In genomic region chr5:6686916-6687409, GRCh38 we compare ENCODE assay signal across 9 cellular contexts. TPM values are rescaled to one million over a fixed set of nuclear protein-coding genes. Genes with fewer than 3 reads are reported as not detected.
DNase-seq lines count a peak whose midpoint lies in the region; ATAC-seq, FAIRE-seq and TF ChIP-seq lines count a peak whose summit lies in the region.
"Had no signal": no experiment of that assay in that cellular context is flagged by ENCODE, and none has a peak within 500 bp of the region (broad histone marks: within the 10 kb centered on the region; RNA-seq: fewer than 3 reads in every experiment).

No MANE protein-coding gene starts in this region.

- peak in 1 of 2 experiments; percentile 46; a peak in 3 of 6 replicates for ATAC-seq in A549
- no peak for ATAC-seq in HG03378 (IDR thresholded peaks at IDR 0.05; ENCODE audit: unreplicated experiment)

- 0 out of 3 replicates have a peak overlapping the region, but pooled peaks have one; percentile 1 for H3K4me2 ChIP-seq in A549

- H3K27me3 Mint-ChIP-seq in endodermal cell (ENCODE audit: insufficient read depth), result peaks cover 28% of the 10 kb centered on the region

- H3K4me1 Mint-ChIP-seq in endodermal cell, result no peaks in the 10 kb centered on the region

- TF ChIP-seq CTCF in A549 (IDR thresholded peaks at IDR 0.05) (no peak), endodermal cell (conservative IDR thresholded peaks at IDR 0.05) (no peak)

- H3K27ac ChIP-seq in A549, result no peak overlapping the region
- no peak overlapping the region for H3K27ac ChIP-seq in endodermal cell (ENCODE audit: low read depth, low read length)

- H3K27ac Mint-ChIP-seq in endodermal cell, result no peak overlapping the region

- POLR2A ChIA-PET in A549 (lab: Yijun Ruan, JAX), result interaction anchor here (1.2 kb wide), 1 partner anchor 54 kb away, joined by 3 read pairs; the partner anchor contains the start of genes NSUN2 and SRD5A1

- H3K4me3 ChIP-seq in A549 (no peak overlapping the region), endodermal cell (ENCODE audit: low read length) (peak overlapping the region; percentile 77)

- H3K4me3 Mint-ChIP-seq in endodermal cell, result peak overlapping the region; percentile 51

- TF ChIP-seq EP300 in A549 (IDR thresholded peaks at IDR 0.05) (no peak), Ishikawa (IDR thresholded peaks at IDR 0.05; ENCODE audit: borderline replicate concordance) (no peak)

- WGBS in A549 (ENCODE audit: missing lambda C conversion rate), result 39% methylated on average over 22 of the region's 22 CpGs
- WGBS in endodermal cell (ENCODE audit: insufficient coverage in 1 of 2, insufficient read length in 1 of 2), 2 experiments, result 2 to 7% methylated on average over 14 to 22 of the region's 22 CpGs

- TF ChIP-seq RAD21 in A549 (conservative IDR thresholded peaks at IDR 0.05 in 1 of 2, IDR thresholded peaks at IDR 0.05 in 1 of 2), result no peak
- no peak for TF ChIP-seq RAD21 in Ishikawa (IDR thresholded peaks at IDR 0.05; ENCODE audit: low read depth)

- FAIRE-seq in A549 (lab: Jason Lieb, UNC) (no peak), H54 (lab: Jason Lieb, UNC) (no peak)
- FAIRE-seq: G401.6 had no signal

- no peaks in the 10 kb centered on the region for H3K9me3 ChIP-seq in A549
- H3K9me3 ChIP-seq in endodermal cell (ENCODE audit: control insufficient read depth, low read length), result no peaks in the 10 kb centered on the region

- peaks cover 59% of the 10 kb centered on the region for H3K27me3 ChIP-seq in endodermal cell (ENCODE audit: control insufficient read depth, insufficient read depth, low read length, poor library complexity, severe bottlenecking)

- no peak overlapping the region for H3K9ac ChIP-seq in endodermal cell (ENCODE audit: extremely low read depth, low read length, poor library complexity, severe bottlenecking)

- H3K36me3 Mint-ChIP-seq in endodermal cell (ENCODE audit: low read depth), result no peaks in the 10 kb centered on the region

- DNase-seq in A549 (ENCODE audit: low read depth in 1 of 2, low spot score in 1 of 2), result no peak
- peak; percentile 86 for DNase-seq in endodermal cell
- DNase-seq in lung microvascular endothelial cell (ENCODE audit: low read depth in 2 of 2), result peak; percentile 61 to 67
- DNase-seq in H54 (ENCODE audit: insufficient read length, low spot score), result no peak
- no peak for DNase-seq in NCI-H2029 (lab: John Stamatoyannopoulos, UW)
- no peak for DNase-seq in NCI-H2227 treated with DMSO at 0.1 percent for 48 hours (lab: John Stamatoyannopoulos, UW)

- H3K4me1 ChIP-seq in A549, result no peaks in the 10 kb centered on the region
- no peaks in the 10 kb centered on the region for H3K4me1 ChIP-seq in endodermal cell (ENCODE audit: control insufficient read depth, insufficient read depth, low read length)

- H3K36me3 ChIP-seq in endodermal cell (ENCODE audit: control insufficient read depth, insufficient read depth, low read length), result no peaks in the 10 kb centered on the region

- CTCF ChIA-PET in A549 (lab: Yijun Ruan, JAX), result interaction anchor here (0.9 kb wide), 1 partner anchor 1190 kb away, joined by 3 read pairs; no protein-coding TSS in a partner anchor

- TF ChIP-seq POLR2A in A549 (IDR thresholded peaks at IDR 0.05; ENCODE audit: low read length) (no peak), H54 (IDR thresholded peaks at IDR 0.05; ENCODE audit: low read depth, low read length) (no peak)

- H3K9me3 Mint-ChIP-seq in endodermal cell, result no peaks in the 10 kb centered on the region

TF ChIP-seq in A549, 52 proteins besides CTCF, POLR2A, EP300 and RAD21:
- TF ChIP-seq CHD2 (IDR thresholded peaks at IDR 0.05; ENCODE audit: low read length, partially characterized antibody) (no peak), REST (IDR thresholded peaks at IDR 0.05) (peak; percentile 91)

TF ChIP-seq in Ishikawa, 13 proteins besides CTCF, POLR2A, EP300 and RAD21:
- TF ChIP-seq NFIC (IDR thresholded peaks at IDR 0.05) (no peak), MAX (IDR thresholded peaks at IDR 0.05) (no peak), CREB1 (IDR thresholded peaks at IDR 0.05; ENCODE audit: low read depth) (no peak), CEBPB (IDR thresholded peaks at IDR 0.05) (no peak), REST (IDR thresholded peaks at IDR 0.05; ENCODE audit: low read depth) (peak; percentile 95), ZBTB7A (IDR thresholded peaks at IDR 0.05; ENCODE audit: low read depth) (no peak), USF1 (IDR thresholded peaks at IDR 0.05) (no peak), TAF1 (IDR thresholded peaks at IDR 0.05; ENCODE audit: low read depth) (no peak), YY1 (IDR thresholded peaks at IDR 0.05; ENCODE audit: low read depth) (no peak), TEAD4 (IDR thresholded peaks at IDR 0.05) (peak; percentile 72), TCF12 (IDR thresholded peaks at IDR 0.05; ENCODE audit: low read depth) (0 out of 2 replicates have a peak, but pooled peaks have one; percentile 16)

RNA-seq across cellular contexts. Expression of gene TENT4A, which starts 26.3 kb away (rescaled TPM):
- polyA plus RNA-seq in A549 (2011; rRNA removed) (7.2 and 11.8 TPM in 2 replicates), A549 (2017; fragmentation: RNase III; extraction: RNeasy Plus Mini Kit Qiagen cat#74134 plus additional on column Dnase treatment) (15.2 to 18.8 TPM (median 16.4 TPM) in 3 replicates)
- 7.1 and 10.0 TPM in 2 replicates for polyA plus RNA-seq in A549 (2012; cell fraction: cytosol; rRNA removed)
- polyA plus RNA-seq in A549 (2012; cell fraction: nucleus; rRNA removed), result 56.3 and 66.3 TPM in 2 replicates
- 16.8 and 17.7 TPM in 2 replicates for polyA minus RNA-seq in A549 (2011; rRNA and poly(A)+ RNA removed)
- total RNA-seq in endodermal cell (10 to 100 TPM; 25.5 to 32.7 TPM), lung microvascular endothelial cell (6.5 and 8.1 TPM in 2 replicates)
- polyA plus RNA-seq in endodermal cell (2013, experiment 1 of 2), result 28.5 TPM
- 31.3 TPM for polyA plus RNA-seq in endodermal cell (2013, experiment 2 of 2)

RNA-seq across cellular contexts. Expression of gene SRD5A1, which starts 53.7 kb away (rescaled TPM):
- polyA plus RNA-seq in A549 (2011; rRNA removed), result 25.4 and 28.1 TPM in 2 replicates
- 27.4 and 35.4 TPM in 2 replicates for polyA plus RNA-seq in A549 (2012; cell fraction: cytosol; rRNA removed)
- 33.2 and 41.8 TPM in 2 replicates for polyA plus RNA-seq in A549 (2012; cell fraction: nucleus; rRNA removed)
- polyA plus RNA-seq in A549 (2017; fragmentation: RNase III; extraction: RNeasy Plus Mini Kit Qiagen cat#74134 plus additional on column Dnase treatment), result 9.7 to 12.2 TPM (median 11.1 TPM) in 3 replicates
- 18.2 and 18.8 TPM in 2 replicates for polyA minus RNA-seq in A549 (2011; rRNA and poly(A)+ RNA removed)
- total RNA-seq in endodermal cell, result 10 to 100 TPM; 15.0 to 16.2 TPM
- 20.6 TPM for polyA plus RNA-seq in endodermal cell (2013, experiment 1 of 2)
- polyA plus RNA-seq in endodermal cell (2013, experiment 2 of 2), result 18.0 TPM
- 3.6 and 4.6 TPM in 2 replicates for total RNA-seq in lung microvascular endothelial cell

RNA-seq across cellular contexts. Expression of gene NSUN2, which starts 54.1 kb away (rescaled TPM):
- polyA plus RNA-seq in A549 (2011; rRNA removed) (91.3 and 95.7 TPM in 2 replicates), A549 (2017; fragmentation: RNase III; extraction: RNeasy Plus Mini Kit Qiagen cat#74134 plus additional on column Dnase treatment) (99.4 to 109 TPM (median 101 TPM) in 3 replicates)
- polyA plus RNA-seq in A549 (2012; cell fraction: cytosol; rRNA removed), result 83.4 and 88.1 TPM in 2 replicates
- polyA plus RNA-seq in A549 (2012; cell fraction: nucleus; rRNA removed), result 111 and 138 TPM in 2 replicates
- 52.3 and 55.6 TPM in 2 replicates for polyA minus RNA-seq in A549 (2011; rRNA and poly(A)+ RNA removed)
- total RNA-seq in endodermal cell (10 to 100 TPM; 71.8 to 90.8 TPM), lung microvascular endothelial cell (35.5 and 46.8 TPM in 2 replicates)
- polyA plus RNA-seq in endodermal cell (2013, experiment 1 of 2), result 55.2 TPM
- polyA plus RNA-seq in endodermal cell (2013, experiment 2 of 2), result 53.9 TPM

Comparison
In these comparisons a context has a peak if more than half of its experiments do, and no peak if none do; other contexts are left out.
1. DNase-seq: peak in endodermal cell (single experiment) and lung microvascular endothelial cell (2 of 2); none in A549 (0 of 2), H54 (single experiment), NCI-H2029 (single experiment) and NCI-H2227 treated with DMSO at 0.1 percent for 48 hours (single experiment).